ENCODE assay signal across 8 cellular contexts in genomic region chr1:96236156-96236739, GRCh38.
DNase-seq lines count a peak whose midpoint lies in the region; ATAC-seq, FAIRE-seq and TF ChIP-seq lines count a peak whose summit lies in the region.

No MANE protein-coding gene starts in this region.

- FAIRE-seq in A204.1 (lab: Jason Lieb, UNC) = peak; percentile 49

- H3K4me3 ChIP-seq in fibroblast of pulmonary artery (replicated peaks; ENCODE audit: low read depth, low read length) = no peak overlapping the region

- TF ChIP-seq CTCF in GM10266 (IDR thresholded peaks at IDR 0.05; ENCODE audit: control insufficient read depth, insufficient read depth, low read depth, missing control alignments) (peak; percentile 50), fibroblast of pulmonary artery (IDR thresholded peaks at IDR 0.05; ENCODE audit: low read length, missing control alignments) (peak; percentile 58)

- DNase-seq in GM10266 (ENCODE audit: extremely low spot score) = peak; percentile 22
- DNase-seq in M059J (ENCODE audit: low read depth) = peak; percentile 71
- peak; percentile 87 for DNase-seq in fibroblast of pulmonary artery (ENCODE audit: low read depth)
- DNase-seq in pulmonary artery endothelial cell (ENCODE audit: low read depth, low spot score) = peak; percentile 10

- ATAC-seq in SK-N-SH treated with all-trans-retinoic acid at 6 μM for 48 hours = peak; percentile 78
- ATAC-seq in HG03469 (IDR thresholded peaks at IDR 0.05; ENCODE audit: unreplicated experiment) = no peak
- ATAC-seq in GM18870 (IDR thresholded peaks at IDR 0.05; ENCODE audit: unreplicated experiment) = no peak

TF ChIP-seq in SK-N-SH treated with all-trans-retinoic acid at 6 μM for 48 hours, 23 proteins besides CTCF, POLR2A, EP300 and RAD21:
- TF ChIP-seq ZNF565 (CRISPR knock-in tag; conservative IDR thresholded peaks at IDR 0.05; ENCODE audit: low read depth) (no peak), PATZ1 (CRISPR knock-in tag; IDR thresholded peaks at IDR 0.05; ENCODE audit: borderline replicate concordance) (no peak), ZC3H10 (CRISPR knock-in tag; IDR thresholded peaks at IDR 0.05) (no peak), SNAI2 (CRISPR knock-in tag; IDR thresholded peaks at IDR 0.05) (no peak), BACH2 (CRISPR knock-in tag; IDR thresholded peaks at IDR 0.05; ENCODE audit: borderline replicate concordance) (no peak)

Comparison
In these comparisons a context has a peak if more than half of its experiments do, and no peak if none do; other contexts are left out.
1. DNase-seq: peak in every context shown above with its lines; median percentile 87 in fibroblast of pulmonary artery; 71 in M059J; 22 in GM10266; 10 in pulmonary artery endothelial cell.